In the genomic region with DNA sequence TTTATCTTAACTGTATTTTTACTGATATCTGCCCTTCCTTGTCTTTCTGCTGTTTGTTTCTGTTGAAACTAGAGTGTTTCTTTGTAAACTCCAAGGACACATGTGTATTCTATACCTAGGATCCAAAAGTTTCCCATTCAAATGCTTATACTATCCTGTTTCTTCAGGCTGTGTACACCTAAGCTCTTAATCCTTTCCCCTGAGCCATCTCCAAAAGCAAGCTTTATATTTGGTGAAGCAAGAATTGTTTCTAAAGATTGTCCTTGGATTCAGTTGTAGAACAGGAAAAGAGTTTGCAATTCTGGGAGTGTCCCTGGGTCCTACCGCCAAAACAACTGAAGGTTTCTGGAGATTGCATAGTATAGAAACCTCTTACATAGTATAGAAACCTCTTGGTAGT, we compare ENCODE assay signal across 15 cellular contexts.
A peak's percentile ranks its signal among the peaks of the same experiment; 100 is the strongest.
DNase-seq lines count a peak whose midpoint lies in the region; ATAC-seq, FAIRE-seq and TF ChIP-seq lines count a peak whose summit lies in the region.
"Had no signal": no experiment of that assay in that cellular context is flagged by ENCODE, and none has a peak within 500 bp of the region (broad histone marks: within the 10 kb centered on the region; RNA-seq: fewer than 3 reads in every experiment).

No MANE protein-coding gene starts in this region.

- H3K4me2 ChIP-seq in K562 (ENCODE audit: insufficient read depth, low read length): no peak overlapping the region

- DNase-seq in LHCN-M2 (ENCODE audit: low read depth) (peak; percentile 10), K562 (ENCODE audit: extremely low read depth in 1 of 4, low spot score in 3 of 4) (no peak), COR-L47 (lab: John Stamatoyannopoulos, UW) (no peak), hypothalamus (lab: John Stamatoyannopoulos, UW) (no peak), amygdala (lab: John Stamatoyannopoulos, UW) (no peak), HTR-8/SVneo (ENCODE audit: insufficient read length, low spot score) (no peak)
- DNase-seq: EL, H7, NCI-H1417 treated with DMSO at 0.1 percent for 48 hours, NCI-H1930, PC-3 had no signal

- TF ChIP-seq EP300 in K562 (IDR thresholded peaks at IDR 0.05; ENCODE audit: low read length) (no peak), gastroesophageal sphincter (IDR thresholded peaks at IDR 0.05) (no peak)

- TF ChIP-seq CTCF in K562 (IDR thresholded peaks at IDR 0.05 in 2 of 3, conservative IDR thresholded peaks at IDR 0.05 in 1 of 3; ENCODE audit: insufficient read depth in 2 of 3, low read depth in 1 of 3, low read length in 3 of 3) (no peak), gastroesophageal sphincter (IDR thresholded peaks at IDR 0.05) (no peak)

- no peak overlapping the region for H2AFZ ChIP-seq in K562 (ENCODE audit: low read depth, low read length)

- no TSS peak for BruUV-seq in K562 (replicated peaks; lab: Mats Ljungman, UMichigan)

- 75% methylated on average over 1 of the region's 1 CpG for WGBS in K562 (ENCODE audit: insufficient coverage, low coverage, missing lambda C conversion rate)
- WGBS in gastroesophageal sphincter (ENCODE audit: low coverage in 1 of 2), 2 donors: 64 to 93% methylated on average over 1 of the region's 1 CpG

- no peaks in the 10 kb centered on the region for H3K4me1 ChIP-seq in K562 (replicated peaks in 1 of 2; ENCODE audit: control insufficient read depth in 2 of 2, insufficient read depth in 2 of 2, low read length in 2 of 2)
- peaks cover 4 to 62% (median 19%) of the 10 kb centered on the region in 3 donors for H3K4me1 ChIP-seq in gastroesophageal sphincter
- peaks cover 3 to 8% (median 3%) of the 10 kb centered on the region in 3 donors for H3K4me1 ChIP-seq in skeletal muscle tissue (ENCODE audit: control insufficient read depth in 3 of 3, insufficient read depth in 3 of 3, low read length in 3 of 3)
- H3K4me1 ChIP-seq: SJCRH30 had no signal

- no peaks in the 10 kb centered on the region; the same call in 2 of the 3 replicates for H3K36me3 ChIP-seq in K562 (ENCODE audit: control insufficient read depth, insufficient read depth, low read length)
- H3K36me3 ChIP-seq in gastroesophageal sphincter: no peaks in the 10 kb centered on the region
- H3K36me3 ChIP-seq in skeletal muscle tissue (ENCODE audit: control insufficient read depth in 3 of 3, insufficient read depth in 3 of 3, low read length in 3 of 3): no peaks in the 10 kb centered on the region

- no peaks in the 10 kb centered on the region for H3K79me2 ChIP-seq in K562 (ENCODE audit: control insufficient read depth, insufficient read depth, low read length)

- POLR2A ChIA-PET in K562 (lab: Yijun Ruan, JAX): interaction anchor here (1.1 kb wide), 1 partner anchor 9 kb away, joined by 3 read pairs; no protein-coding TSS in a partner anchor

- no peak for FAIRE-seq in K562 (lab: Jason Lieb, UNC)
- no peak for FAIRE-seq in HTR-8/SVneo (lab: Jason Lieb, UNC)

- H3K27ac ChIP-seq in K562 (ENCODE audit: extremely low read depth, low read depth, low read length) (no peak overlapping the region), gastroesophageal sphincter (peak overlapping the region in 3 of 4 donors; percentile 27 to 34 (median 30)), skeletal muscle tissue (ENCODE audit: low read depth, low read length) (no peak overlapping the region)
- H3K27ac ChIP-seq: RWPE1, SJCRH30 had no signal

- TF ChIP-seq POLR2A in K562 (conservative IDR thresholded peaks at IDR 0.05): no peak
- no peak for TF ChIP-seq POLR2A in gastroesophageal sphincter (IDR thresholded peaks at IDR 0.05)

- CTCF ChIA-PET in K562 (lab: Yijun Ruan, JAX; ENCODE audit: low intra/inter-chr PET ratio): no interaction called here

- in situ Hi-C loops in K562 (cut with MboI): no loop called here

- H3K27me3 ChIP-seq in K562 (ENCODE audit: control insufficient read depth in 2 of 2, insufficient read depth in 2 of 2, low read length in 2 of 2) (no peaks in the 10 kb centered on the region), gastroesophageal sphincter (no peaks in the 10 kb centered on the region), skeletal muscle tissue (ENCODE audit: control insufficient read depth in 3 of 3, insufficient read depth in 3 of 3, low read length in 3 of 3) (no peaks in the 10 kb centered on the region)
- H3K27me3 ChIP-seq: SJCRH30 had no signal

- no peaks in the 10 kb centered on the region for H3K9me1 ChIP-seq in K562 (ENCODE audit: control insufficient read depth, insufficient read depth, low read length)

- no peak for TF ChIP-seq RAD21 in K562 (CRISPR knock-in tag; conservative IDR thresholded peaks at IDR 0.05 in 1 of 2, IDR thresholded peaks at IDR 0.05 in 1 of 2)

- intact Hi-C loops in K562 (cut with micrococcal nuclease): no loop called here

- ATAC-seq in K562: 0 out of 3 replicates have a peak, but pooled peaks have one; percentile 34
- no peak for ATAC-seq in gastroesophageal sphincter
- ATAC-seq: PC-3 had no signal

- H4K20me1 ChIP-seq in K562 (replicated peaks; ENCODE audit: control insufficient read depth, insufficient read depth, low read length): no peaks in the 10 kb centered on the region

- H3K9ac ChIP-seq in K562 (ENCODE audit: insufficient read depth in 1 of 2, low read depth in 2 of 2, low read length in 2 of 2): no peak overlapping the region
- H3K9ac ChIP-seq in skeletal muscle tissue (ENCODE audit: low read depth in 1 of 3, low read length in 3 of 3): peak overlapping the region in 2 of 3 donors; percentile 0 to 25

- H3K9me3 ChIP-seq in K562 (replicated peaks; ENCODE audit: control insufficient read depth, insufficient read depth, low read depth, low read length) (no peaks in the 10 kb centered on the region), gastroesophageal sphincter (no peaks in the 10 kb centered on the region), skeletal muscle tissue (ENCODE audit: control insufficient read depth in 3 of 3, low read length in 3 of 3) (no peaks in the 10 kb centered on the region)

- H3K4me3 ChIP-seq in K562: no peak overlapping the region
- H3K4me3 ChIP-seq in gastroesophageal sphincter: no peak overlapping the region
- H3K4me3 ChIP-seq in skeletal muscle tissue (ENCODE audit: low read length in 3 of 3): peak overlapping the region in 1 of 3 donors; percentile 55
- H3K4me3 ChIP-seq: SJCRH30 had no signal

TF ChIP-seq in K562, 482 proteins besides CTCF, POLR2A, EP300 and RAD21:
- TF ChIP-seq FOXK2 (conservative IDR thresholded peaks at IDR 0.05 in 1 of 2, IDR thresholded peaks at IDR 0.05 in 1 of 2; ENCODE audit: low read depth in 2 of 2) (no peak), ZFPM2 (CRISPR knock-in tag; IDR thresholded peaks at IDR 0.05) (no peak), NUFIP1 (IDR thresholded peaks at IDR 0.05; ENCODE audit: partially characterized antibody) (no peak)
- TF ChIP-seq, protein P1, sequence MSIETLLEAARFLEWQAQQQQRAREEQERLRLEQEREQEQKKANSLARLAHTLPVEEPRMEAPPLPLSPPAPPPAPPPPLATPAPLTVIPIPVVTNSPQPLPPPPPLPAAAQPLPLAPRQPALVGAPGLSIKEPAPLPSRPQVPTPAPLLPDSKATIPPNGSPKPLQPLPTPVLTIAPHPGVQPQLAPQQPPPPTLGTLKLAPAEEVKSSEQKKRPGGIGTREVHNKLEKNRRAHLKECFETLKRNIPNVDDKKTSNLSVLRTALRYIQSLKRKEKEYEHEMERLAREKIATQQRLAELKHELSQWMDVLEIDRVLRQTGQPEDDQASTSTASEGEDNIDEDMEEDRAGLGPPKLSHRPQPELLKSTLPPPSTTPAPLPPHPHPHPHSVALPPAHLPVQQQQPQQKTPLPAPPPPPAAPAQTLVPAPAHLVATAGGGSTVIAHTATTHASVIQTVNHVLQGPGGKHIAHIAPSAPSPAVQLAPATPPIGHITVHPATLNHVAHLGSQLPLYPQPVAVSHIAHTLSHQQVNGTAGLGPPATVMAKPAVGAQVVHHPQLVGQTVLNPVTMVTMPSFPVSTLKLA (conservative IDR thresholded peaks at IDR 0.05): no peak
TF ChIP-seq in K562: peak in this region for 0.

Comparison
In these comparisons a context has a peak if more than half of its experiments do, and no peak if none do; other contexts are left out.
1. H3K27ac ChIP-seq: peak in gastroesophageal sphincter (3 of 4); none in K562 (single experiment) and skeletal muscle tissue (single experiment).
2. H3K9ac ChIP-seq: peak in skeletal muscle tissue (2 of 3); none in K562 (0 of 2).